In the genomic region with DNA sequence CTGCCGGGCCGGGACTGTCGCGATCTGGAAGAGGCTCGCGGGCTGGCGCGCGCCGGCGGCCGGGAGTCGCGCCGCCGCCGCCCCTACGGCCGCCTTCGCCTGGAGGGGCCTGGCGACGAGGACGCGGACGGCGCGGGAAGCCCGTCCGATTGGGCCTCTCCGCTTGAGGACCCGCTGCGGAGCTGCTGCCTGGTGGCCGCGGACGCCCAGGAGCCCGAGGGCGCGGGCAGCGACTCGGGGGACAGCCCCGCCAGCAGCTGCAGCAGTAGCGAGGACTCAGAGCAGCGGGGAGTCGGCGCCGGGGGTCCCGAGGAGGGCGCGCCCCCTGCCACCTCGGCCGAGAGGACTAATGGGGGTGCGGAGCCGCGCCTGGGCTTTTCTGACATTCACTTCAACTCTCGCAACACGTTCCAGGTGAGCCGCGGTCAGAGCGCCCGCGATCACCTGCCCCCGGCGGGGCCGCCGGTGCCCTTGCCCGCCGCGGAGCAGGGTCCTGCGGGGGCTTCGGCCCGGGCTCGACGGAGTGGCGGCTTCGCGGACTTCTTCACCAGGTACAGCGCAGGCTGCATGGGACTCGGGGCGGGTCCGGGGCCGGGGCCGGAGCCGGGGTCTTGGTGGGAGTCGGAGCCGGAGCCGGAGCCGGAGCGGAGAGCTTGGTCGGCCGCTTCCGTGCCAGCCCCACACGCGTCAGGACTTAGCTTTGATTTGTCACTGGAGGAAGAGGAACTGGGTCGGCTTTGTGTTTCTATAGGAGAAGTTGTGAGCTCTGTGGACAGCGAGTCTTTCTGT, we compare ENCODE assay signal across 8 cellular contexts. TPM values are rescaled to one million over a fixed set of nuclear protein-coding genes. Genes with fewer than 3 reads are reported as not detected.
DNase-seq lines count a peak whose midpoint lies in the region; ATAC-seq and TF ChIP-seq lines count a peak whose summit lies in the region.

No MANE protein-coding gene starts in this region.

- H3K4me1 Mint-ChIP-seq in GM23338, result peaks cover 10% of the 10 kb centered on the region
- peaks cover 46% of the 10 kb centered on the region for H3K4me1 Mint-ChIP-seq in chondrocyte (ENCODE audit: low read depth)

- H3K27ac Mint-ChIP-seq in GM23338, result no peak overlapping the region
- peak overlapping the region; percentile 91 for H3K27ac Mint-ChIP-seq in chondrocyte (ENCODE audit: unreplicated experiment)

- H3K27me3 ChIP-seq in GM23338 (ENCODE audit: insufficient read depth), result peaks cover 39% of the 10 kb centered on the region
- no peaks in the 10 kb centered on the region for H3K27me3 ChIP-seq in kidney epithelial cell (ENCODE audit: control insufficient read depth, insufficient read depth, low read length)
- H3K27me3 ChIP-seq in smooth muscle cell (ENCODE audit: low read depth), result no peaks in the 10 kb centered on the region

- H3K9me2 ChIP-seq in GM23338 (ENCODE audit: insufficient read depth), result no peaks in the 10 kb centered on the region; the same call in 1 of the 2 replicates

- ATAC-seq in GM23338, result peak; percentile 54

- H3K27me3 Mint-ChIP-seq in GM23338 (ENCODE audit: insufficient read depth, low read depth, poor library complexity) (peaks cover 34% of the 10 kb centered on the region), chondrocyte (ENCODE audit: low read depth) (no peaks in the 10 kb centered on the region)

- H3K4me3 Mint-ChIP-seq in GM23338 (peak overlapping the region; percentile 86), chondrocyte (ENCODE audit: unreplicated experiment) (peak overlapping the region; percentile 90)

- DNase-seq in DMS79 (lab: John Stamatoyannopoulos, UW) (peak; percentile 18), DMS79 treated with DMSO at 0.1 percent for 48 hours (lab: John Stamatoyannopoulos, UW) (no peak), GM23338 (ENCODE audit: low spot score) (peak; percentile 62), KBM-7 (peak; percentile 79), SKM-1 (lab: John Stamatoyannopoulos, UW; ENCODE audit: unreplicated experiment) (peak; percentile 89), chondrocyte (ENCODE audit: low spot score) (no peak), kidney epithelial cell (ENCODE audit: low read depth) (peak; percentile 39), smooth muscle cell (lab: John Stamatoyannopoulos, UW; ENCODE audit: unreplicated experiment) (peak; percentile 43)

- TF ChIP-seq CTCF in GM23338 (conservative IDR thresholded peaks at IDR 0.05; ENCODE audit: low read depth in 2 of 2) (no peak), chondrocyte (IDR thresholded peaks at IDR 0.05) (no peak), kidney epithelial cell (IDR thresholded peaks at IDR 0.05; ENCODE audit: insufficient read depth, low read length, poor library complexity, severe bottlenecking) (no peak), smooth muscle cell (IDR thresholded peaks at IDR 0.05; ENCODE audit: borderline replicate concordance, insufficient read depth, poor library complexity, severe bottlenecking) (no peak)

- H3K9me3 ChIP-seq in smooth muscle cell (replicated peaks; ENCODE audit: low read depth), result no peaks in the 10 kb centered on the region

- H3K79me2 ChIP-seq in GM23338 (replicated peaks; ENCODE audit: insufficient read depth) (no peaks in the 10 kb centered on the region), smooth muscle cell (ENCODE audit: low read depth) (peaks cover 46% of the 10 kb centered on the region)

- H3K36me3 Mint-ChIP-seq in GM23338 (ENCODE audit: low read depth), result no peaks in the 10 kb centered on the region
- H3K36me3 Mint-ChIP-seq in chondrocyte (ENCODE audit: low read depth), result no peaks in the 10 kb centered on the region

- H3K4me3 ChIP-seq in GM23338, result peak overlapping the region; percentile 80
- H3K4me3 ChIP-seq in kidney epithelial cell (ENCODE audit: low read depth, low read length), result peak overlapping the region; percentile 83
- H3K4me3 ChIP-seq in smooth muscle cell, result peak overlapping the region; percentile 99

- H4K20me1 ChIP-seq in GM23338 (replicated peaks; ENCODE audit: insufficient read depth) (no peaks in the 10 kb centered on the region; the same call in 1 of the 2 replicates), smooth muscle cell (ENCODE audit: low read depth) (peaks cover 43% of the 10 kb centered on the region)

- H3K27ac ChIP-seq in GM23338 (ENCODE audit: low read depth) (no peak overlapping the region), smooth muscle cell (ENCODE audit: low read depth) (peak overlapping the region; percentile 88)

- H2AFZ ChIP-seq in GM23338 (peak overlapping the region; percentile 97), smooth muscle cell (ENCODE audit: low read depth) (peak overlapping the region; percentile 80)

- peaks cover 4% of the 10 kb centered on the region; the same call in 1 of the 3 replicates for H3K9me3 Mint-ChIP-seq in GM23338
- no peaks in the 10 kb centered on the region for H3K9me3 Mint-ChIP-seq in chondrocyte (ENCODE audit: low read depth)

- WGBS in smooth muscle cell (ENCODE audit: low lambda C conversion rate), result 1% methylated on average over 84 of the region's 95 CpGs

- in situ Hi-C loops in KBM-7 (cut with MboI; ENCODE audit: low pct_unique_long_range_greater_than_20kb, low sequenced_read_pairs), result no loop called here

- H3K4me2 ChIP-seq in GM23338 (peak overlapping the region; percentile 93), smooth muscle cell (peak overlapping the region; percentile 99)

- H3F3A ChIP-seq in GM23338 (replicated peaks; ENCODE audit: low read depth) (no peaks in the 10 kb centered on the region), smooth muscle cell (ENCODE audit: low read depth) (no peaks in the 10 kb centered on the region)

- H3K9ac ChIP-seq in smooth muscle cell (ENCODE audit: low read depth), result peak overlapping the region; percentile 76

- no peaks in the 10 kb centered on the region for H3K36me3 ChIP-seq in GM23338 (ENCODE audit: insufficient read depth)
- H3K36me3 ChIP-seq in kidney epithelial cell (ENCODE audit: control insufficient read depth, insufficient read depth, low read length), result no peaks in the 10 kb centered on the region
- H3K36me3 ChIP-seq in smooth muscle cell (ENCODE audit: low read depth), result no peaks in the 10 kb centered on the region

- H3K4me1 ChIP-seq in GM23338 (ENCODE audit: insufficient read depth) (no peaks in the 10 kb centered on the region; the same call in 1 of the 2 replicates), smooth muscle cell (ENCODE audit: low read depth) (peaks cover 4% of the 10 kb centered on the region)

RNA-seq across cellular contexts. Expression of gene TBC1D12, which starts 0.9 kb away (rescaled TPM):
- 3.6 and 4.1 TPM in 2 replicates for total RNA-seq in GM23338 (2014; rRNA removed; shearing (Covaris generic))
- polyA plus RNA-seq in GM23338 (2016; fragmentation: Nextera tagmentation; extraction: Ambion mirVana), result 2.3 and 5.2 TPM in 2 replicates
- 23.2 to 38.4 TPM (median 26.3 TPM) in 3 replicates for total RNA-seq in chondrocyte
- total RNA-seq in kidney epithelial cell, result 6.7 and 14.2 TPM in 2 replicates
- total RNA-seq in smooth muscle cell, result 9.4 and 11.2 TPM in 2 replicates
- polyA plus RNA-seq in smooth muscle cell, result 3.8 and 5.2 TPM in 2 replicates

RNA-seq across cellular contexts. Expression of gene NOC3L, which starts 40.5 kb away (rescaled TPM):
- 43.1 and 49.7 TPM in 2 replicates for total RNA-seq in GM23338 (2014; rRNA removed; shearing (Covaris generic))
- 53.1 and 62.1 TPM in 2 replicates for polyA plus RNA-seq in GM23338 (2016; fragmentation: Nextera tagmentation; extraction: Ambion mirVana)
- total RNA-seq in chondrocyte, result 13.7 to 20.5 TPM (median 15.3 TPM) in 3 replicates
- 17.8 and 23.1 TPM in 2 replicates for total RNA-seq in kidney epithelial cell
- 21.6 and 27.3 TPM in 2 replicates for total RNA-seq in smooth muscle cell
- 8.7 and 8.8 TPM in 2 replicates for polyA plus RNA-seq in smooth muscle cell

Comparison
In these comparisons a context has a peak if more than half of its experiments do, and no peak if none do; other contexts are left out.
1. DNase-seq: peak in DMS79 (single experiment), GM23338 (single experiment), KBM-7 (single experiment), SKM-1 (single experiment), kidney epithelial cell (single experiment) and smooth muscle cell (single experiment); none in DMS79 treated with DMSO at 0.1 percent for 48 hours (single experiment) and chondrocyte (single experiment).
2. Peak in every context shown above with its lines, with median percentiles within 50 percentile points of each other: H3K4me3 ChIP-seq.